In the genomic region with DNA sequence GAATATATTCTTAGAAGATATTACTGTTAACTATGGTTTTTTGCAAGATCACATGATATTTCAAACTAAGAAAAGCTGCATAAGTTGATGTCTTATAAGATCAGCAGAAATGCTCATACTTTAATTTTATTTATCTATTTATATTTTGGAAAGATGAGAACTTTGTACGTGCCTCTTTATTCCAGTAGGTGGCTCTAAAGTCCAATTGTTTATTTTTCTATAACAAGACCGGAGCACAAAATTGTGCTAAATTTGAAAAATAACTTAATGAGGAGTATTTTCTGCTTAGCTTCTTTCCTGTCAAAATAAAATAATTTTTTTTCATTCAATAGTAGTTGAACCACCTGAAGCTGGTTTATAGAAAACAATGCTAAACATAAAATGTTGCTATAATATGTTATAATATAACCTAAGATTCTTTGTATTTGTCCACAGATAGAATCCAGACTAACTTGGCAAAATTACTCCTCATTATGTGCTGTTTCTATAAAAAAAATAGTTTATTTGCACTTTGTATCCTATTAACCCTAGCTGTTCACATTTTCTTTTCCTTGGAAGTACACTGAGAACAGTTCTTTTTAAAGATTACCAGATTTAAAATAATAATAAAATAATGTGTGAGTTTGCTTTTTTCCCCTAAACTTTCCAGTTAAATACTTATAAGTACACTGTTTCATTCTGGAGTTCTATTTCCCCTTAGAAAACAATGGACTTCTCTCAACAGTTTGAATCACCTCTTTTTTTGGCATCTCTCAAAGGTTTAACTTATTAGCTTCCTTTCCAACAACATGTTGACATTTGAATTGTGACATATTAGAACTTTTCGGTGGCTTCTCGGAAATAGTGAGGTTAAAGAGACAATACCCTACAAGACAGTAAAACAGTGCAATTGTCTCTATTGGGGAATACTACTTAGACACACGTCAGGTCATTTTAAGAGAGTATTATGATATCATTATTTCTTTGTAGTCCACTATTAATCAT, we compare ENCODE assay signal across 9 cellular contexts.
DNase-seq lines count a peak whose midpoint lies in the region; ATAC-seq, FAIRE-seq and TF ChIP-seq lines count a peak whose summit lies in the region.
"Had no signal": no experiment of that assay in that cellular context is flagged by ENCODE, and none has a peak within 500 bp of the region (broad histone marks: within the 10 kb centered on the region; RNA-seq: fewer than 3 reads in every experiment).

No MANE protein-coding gene starts in this region.

- H3K36me3 ChIP-seq in GM06990 (ENCODE audit: control insufficient read depth, insufficient read depth, low read length) (no peaks in the 10 kb centered on the region), sigmoid colon (no peaks in the 10 kb centered on the region)

- no peaks in the 10 kb centered on the region for H3K4me1 ChIP-seq in sigmoid colon

- ATAC-seq in SK-N-SH treated with all-trans-retinoic acid at 6 μM for 48 hours (0 out of 3 replicates have a peak, but pooled peaks have one; percentile 22), HG02623 (IDR thresholded peaks at IDR 0.05; ENCODE audit: unreplicated experiment) (no peak)
- ATAC-seq: activated T-cell treated with anti-CD3 and anti-CD28 coated beads, Interleukin-2, amount 50 U/mL, for 72 hours had no signal

- no peaks in the 10 kb centered on the region for H3K4me1 Mint-ChIP-seq in glutamatergic neuron (ENCODE audit: low read depth, unreplicated experiment)

- intact Hi-C loops in sigmoid colon (cut with DNase I): no loop called here

- peak; percentile 65 for FAIRE-seq in A204.1 (lab: Jason Lieb, UNC)

- no peaks in the 10 kb centered on the region for H3K9me3 Mint-ChIP-seq in glutamatergic neuron (ENCODE audit: unreplicated experiment)
- H3K9me3 Mint-ChIP-seq: activated T-cell treated with anti-CD3 and anti-CD28 coated beads, Interleukin-2, amount 50 U/mL, for 72 hours had no signal

- H3K4me3 ChIP-seq in GM06990 (replicated peaks; ENCODE audit: low read depth, low read length) (no peak overlapping the region), sigmoid colon (no peak overlapping the region)

- whole genome bisulfite sequencing in sigmoid colon, 2 donors: 54 to 65% methylated on average over 5 of the region's 5 CpGs

- no peak overlapping the region for H3K4me3 Mint-ChIP-seq in glutamatergic neuron (ENCODE audit: unreplicated experiment)
- H3K4me3 Mint-ChIP-seq: activated T-cell treated with anti-CD3 and anti-CD28 coated beads, Interleukin-2, amount 50 U/mL, for 72 hours had no signal

- H3K27ac Mint-ChIP-seq in glutamatergic neuron (ENCODE audit: unreplicated experiment): no peak overlapping the region
- H3K27ac Mint-ChIP-seq: activated T-cell treated with anti-CD3 and anti-CD28 coated beads, Interleukin-2, amount 50 U/mL, for 72 hours had no signal

- no peak for TF ChIP-seq EP300 in sigmoid colon (IDR thresholded peaks at IDR 0.05)

- no peak for TF ChIP-seq POLR2A in sigmoid colon (IDR thresholded peaks at IDR 0.05)

- no peaks in the 10 kb centered on the region for H3K36me3 Mint-ChIP-seq in glutamatergic neuron (ENCODE audit: unreplicated experiment)

- TF ChIP-seq CTCF in GM06990 (IDR thresholded peaks at IDR 0.05; ENCODE audit: insufficient read depth, low read length, poor library complexity, severe bottlenecking): peak; percentile 20
- peak; percentile 64 for TF ChIP-seq CTCF in glutamatergic neuron (IDR thresholded peaks at IDR 0.05; ENCODE audit: partially characterized antibody, unreplicated experiment)
- no peak for TF ChIP-seq CTCF in sigmoid colon (IDR thresholded peaks at IDR 0.05)

- H3K9me3 ChIP-seq in sigmoid colon: no peaks in the 10 kb centered on the region

- H3K27me3 Mint-ChIP-seq in glutamatergic neuron (ENCODE audit: unreplicated experiment): no peaks in the 10 kb centered on the region

- H3K27ac ChIP-seq in sigmoid colon: no peak overlapping the region

- H3K27me3 ChIP-seq in GM06990 (replicated peaks; ENCODE audit: control insufficient read depth, insufficient read depth, low read length): no peaks in the 10 kb centered on the region
- H3K27me3 ChIP-seq in sigmoid colon: peaks cover 0 to 12% (median 0%) of the 10 kb centered on the region in 3 donors

- DNase-seq in GM06990 (ENCODE audit: extremely low read depth, insufficient read length) (no peak), glutamatergic neuron (no peak), sigmoid colon (no peak), EL (no peak)
- no peak for DNase-seq in activated CD8-positive, alpha-beta memory T cell treated with anti-CD3 and anti-CD28 coated beads, Interleukin-2, amount 50 U/mL, for 4 hours
- DNase-seq: activated T-cell treated with anti-CD3 and anti-CD28 coated beads, Interleukin-2, amount 50 U/mL, for 72 hours had no signal

TF ChIP-seq in SK-N-SH treated with all-trans-retinoic acid at 6 μM for 48 hours, 23 proteins besides CTCF, POLR2A, EP300 and RAD21 (continues in another document):
- TF ChIP-seq, protein P1, sequence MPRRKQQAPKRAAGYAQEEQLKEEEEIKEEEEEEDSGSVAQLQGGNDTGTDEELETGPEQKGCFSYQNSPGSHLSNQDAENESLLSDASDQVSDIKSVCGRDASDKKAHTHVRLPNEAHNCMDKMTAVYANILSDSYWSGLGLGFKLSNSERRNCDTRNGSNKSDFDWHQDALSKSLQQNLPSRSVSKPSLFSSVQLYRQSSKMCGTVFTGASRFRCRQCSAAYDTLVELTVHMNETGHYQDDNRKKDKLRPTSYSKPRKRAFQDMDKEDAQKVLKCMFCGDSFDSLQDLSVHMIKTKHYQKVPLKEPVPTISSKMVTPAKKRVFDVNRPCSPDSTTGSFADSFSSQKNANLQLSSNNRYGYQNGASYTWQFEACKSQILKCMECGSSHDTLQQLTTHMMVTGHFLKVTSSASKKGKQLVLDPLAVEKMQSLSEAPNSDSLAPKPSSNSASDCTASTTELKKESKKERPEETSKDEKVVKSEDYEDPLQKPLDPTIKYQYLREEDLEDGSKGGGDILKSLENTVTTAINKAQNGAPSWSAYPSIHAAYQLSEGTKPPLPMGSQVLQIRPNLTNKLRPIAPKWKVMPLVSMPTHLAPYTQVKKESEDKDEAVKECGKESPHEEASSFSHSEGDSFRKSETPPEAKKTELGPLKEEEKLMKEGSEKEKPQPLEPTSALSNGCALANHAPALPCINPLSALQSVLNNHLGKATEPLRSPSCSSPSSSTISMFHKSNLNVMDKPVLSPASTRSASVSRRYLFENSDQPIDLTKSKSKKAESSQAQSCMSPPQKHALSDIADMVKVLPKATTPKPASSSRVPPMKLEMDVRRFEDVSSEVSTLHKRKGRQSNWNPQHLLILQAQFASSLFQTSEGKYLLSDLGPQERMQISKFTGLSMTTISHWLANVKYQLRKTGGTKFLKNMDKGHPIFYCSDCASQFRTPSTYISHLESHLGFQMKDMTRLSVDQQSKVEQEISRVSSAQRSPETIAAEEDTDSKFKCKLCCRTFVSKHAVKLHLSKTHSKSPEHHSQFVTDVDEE (CRISPR knock-in tag; IDR thresholded peaks at IDR 0.05): no peak
- no peak for TF ChIP-seq CSDC2 (CRISPR knock-in tag; IDR thresholded peaks at IDR 0.05)
- no peak for TF ChIP-seq ISL1 (CRISPR knock-in tag; IDR thresholded peaks at IDR 0.05)
- no peak for TF ChIP-seq RARB (CRISPR knock-in tag; IDR thresholded peaks at IDR 0.05)
- TF ChIP-seq BACH2 (CRISPR knock-in tag; IDR thresholded peaks at IDR 0.05; ENCODE audit: borderline replicate concordance): no peak
- TF ChIP-seq ESRRG (CRISPR knock-in tag; IDR thresholded peaks at IDR 0.05): no peak
- TF ChIP-seq ARNTL (CRISPR knock-in tag; IDR thresholded peaks at IDR 0.05; ENCODE audit: borderline replicate concordance, low read depth): no peak
- TF ChIP-seq, protein P2, sequence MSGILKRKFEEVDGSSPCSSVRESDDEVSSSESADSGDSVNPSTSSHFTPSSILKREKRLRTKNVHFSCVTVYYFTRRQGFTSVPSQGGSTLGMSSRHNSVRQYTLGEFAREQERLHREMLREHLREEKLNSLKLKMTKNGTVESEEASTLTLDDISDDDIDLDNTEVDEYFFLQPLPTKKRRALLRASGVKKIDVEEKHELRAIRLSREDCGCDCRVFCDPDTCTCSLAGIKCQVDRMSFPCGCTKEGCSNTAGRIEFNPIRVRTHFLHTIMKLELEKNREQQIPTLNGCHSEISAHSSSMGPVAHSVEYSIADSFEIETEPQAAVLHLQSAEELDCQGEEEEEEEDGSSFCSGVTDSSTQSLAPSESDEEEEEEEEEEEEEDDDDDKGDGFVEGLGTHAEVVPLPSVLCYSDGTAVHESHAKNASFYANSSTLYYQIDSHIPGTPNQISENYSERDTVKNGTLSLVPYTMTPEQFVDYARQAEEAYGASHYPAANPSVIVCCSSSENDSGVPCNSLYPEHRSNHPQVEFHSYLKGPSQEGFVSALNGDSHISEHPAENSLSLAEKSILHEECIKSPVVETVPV (CRISPR knock-in tag; IDR thresholded peaks at IDR 0.05): no peak
- no peak for TF ChIP-seq PPARA (CRISPR knock-in tag; IDR thresholded peaks at IDR 0.05; ENCODE audit: borderline replicate concordance)
- no peak for TF ChIP-seq OSR1 (CRISPR knock-in tag; IDR thresholded peaks at IDR 0.05)
- TF ChIP-seq GLIS3 (CRISPR knock-in tag; IDR thresholded peaks at IDR 0.05): no peak
- TF ChIP-seq, protein P3, sequence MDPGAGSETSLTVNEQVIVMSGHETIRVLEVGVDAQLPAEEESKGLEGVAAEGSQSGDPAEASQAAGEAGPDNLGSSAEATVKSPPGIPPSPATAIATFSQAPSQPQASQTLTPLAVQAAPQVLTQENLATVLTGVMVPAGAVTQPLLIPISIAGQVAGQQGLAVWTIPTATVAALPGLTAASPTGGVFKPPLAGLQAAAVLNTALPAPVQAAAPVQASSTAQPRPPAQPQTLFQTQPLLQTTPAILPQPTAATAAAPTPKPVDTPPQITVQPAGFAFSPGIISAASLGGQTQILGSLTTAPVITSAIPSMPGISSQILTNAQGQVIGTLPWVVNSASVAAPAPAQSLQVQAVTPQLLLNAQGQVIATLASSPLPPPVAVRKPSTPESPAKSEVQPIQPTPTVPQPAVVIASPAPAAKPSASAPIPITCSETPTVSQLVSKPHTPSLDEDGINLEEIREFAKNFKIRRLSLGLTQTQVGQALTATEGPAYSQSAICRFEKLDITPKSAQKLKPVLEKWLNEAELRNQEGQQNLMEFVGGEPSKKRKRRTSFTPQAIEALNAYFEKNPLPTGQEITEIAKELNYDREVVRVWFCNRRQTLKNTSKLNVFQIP (CRISPR knock-in tag; IDR thresholded peaks at IDR 0.05; ENCODE audit: borderline replicate concordance, low read depth): no peak
- TF ChIP-seq ZFP3 (CRISPR knock-in tag; IDR thresholded peaks at IDR 0.05): no peak
- no peak for TF ChIP-seq ZNF565 (CRISPR knock-in tag; conservative IDR thresholded peaks at IDR 0.05; ENCODE audit: low read depth)
- TF ChIP-seq ZNF70 (CRISPR knock-in tag; IDR thresholded peaks at IDR 0.05): no peak
- no peak for TF ChIP-seq SNAI2 (CRISPR knock-in tag; IDR thresholded peaks at IDR 0.05)
- no peak for TF ChIP-seq ZC3H10 (CRISPR knock-in tag; IDR thresholded peaks at IDR 0.05)
- no peak for TF ChIP-seq ZNF8 (CRISPR knock-in tag; IDR thresholded peaks at IDR 0.05)
- no peak for TF ChIP-seq TCF4 (CRISPR knock-in tag; IDR thresholded peaks at IDR 0.05; ENCODE audit: borderline replicate concordance)

Comparison
In these comparisons a context has a peak if more than half of its experiments do, and no peak if none do; other contexts are left out.
1. CTCF ChIP-seq: peak in GM06990 (single experiment) and glutamatergic neuron (single experiment); none in sigmoid colon (0 of 4).